Comparison of ENCODE assay signal across 8 cellular contexts in genomic region chr17:65794572-65794971, GRCh38.
DNase-seq lines count a peak whose midpoint lies in the region; ATAC-seq and TF ChIP-seq lines count a peak whose summit lies in the region.

No MANE protein-coding gene starts in this region.

- H3K9me3 ChIP-seq in A673 (ENCODE audit: low read depth, low read length, poor library complexity, severe bottlenecking) (no peaks in the 10 kb centered on the region), Peyer's patch (no peaks in the 10 kb centered on the region), hepatocyte (ENCODE audit: low read depth) (no peaks in the 10 kb centered on the region)

- no peaks in the 10 kb centered on the region for H3K79me2 ChIP-seq in hepatocyte

- TF ChIP-seq CTCF in A673 (conservative IDR thresholded peaks at IDR 0.05; ENCODE audit: low read depth, low read length) (peak; percentile 61), GM12874 (IDR thresholded peaks at IDR 0.05; ENCODE audit: insufficient read depth, low read depth, low read length) (peak; percentile 28; the same call in 1 of the 2 replicates), Peyer's patch (IDR thresholded peaks at IDR 0.05) (peak in 4 of 6 experiments; percentile 41 to 76 (median 69)), hepatocyte (IDR thresholded peaks at IDR 0.05; ENCODE audit: poor library complexity) (peak; percentile 39)

- DNase-seq in A673 (ENCODE audit: low spot score) (peak; percentile 52), Peyer's patch (no peak), hepatocyte (ENCODE audit: low spot score) (peak; percentile 28), caudate nucleus (lab: John Stamatoyannopoulos, UW) (no peak)

- H3K4me1 ChIP-seq in A673 (ENCODE audit: insufficient read depth, low read length, poor library complexity, severe bottlenecking) (no peaks in the 10 kb centered on the region), Peyer's patch (no peaks in the 10 kb centered on the region), hepatocyte (ENCODE audit: insufficient read depth) (no peaks in the 10 kb centered on the region)

- POLR2A ChIA-PET in A673 (lab: Charles Lee; ENCODE audit: low non-redundant PET) = no interaction called here

- ATAC-seq in GM18907 (IDR thresholded peaks at IDR 0.05; ENCODE audit: unreplicated experiment) (no peak), GM18520 (IDR thresholded peaks at IDR 0.05; ENCODE audit: unreplicated experiment) (no peak), esophagus mucosa (no peak)

- H3K9me2 ChIP-seq in hepatocyte (replicated peaks; ENCODE audit: insufficient read depth) = no peaks in the 10 kb centered on the region

- CTCF ChIA-PET in A673 (lab: Charles Lee) = no interaction called here

- no peak overlapping the region for H2AFZ ChIP-seq in hepatocyte

- H3K36me3 ChIP-seq in A673 (ENCODE audit: insufficient read depth, low read length, poor library complexity, severe bottlenecking) (no peaks in the 10 kb centered on the region), Peyer's patch (no peaks in the 10 kb centered on the region), hepatocyte (replicated peaks; ENCODE audit: insufficient read depth, low read depth) (no peaks in the 10 kb centered on the region)

- 65% methylated on average over 5 of the region's 5 CpGs for WGBS in hepatocyte (ENCODE audit: low lambda C conversion rate, missing lambda C conversion rate)

- BruUV-seq in A673 (replicated peaks; lab: Mats Ljungman, UMichigan) = no TSS peak

- no peak overlapping the region for H3K4me3 ChIP-seq in A673 (ENCODE audit: low read depth, low read length, poor library complexity, severe bottlenecking)
- H3K4me3 ChIP-seq in Peyer's patch = no peak overlapping the region
- H3K4me3 ChIP-seq in hepatocyte = no peak overlapping the region

- H4K20me1 ChIP-seq in hepatocyte (ENCODE audit: insufficient read depth, poor library complexity, severe bottlenecking) = no peaks in the 10 kb centered on the region

- H3K27me3 ChIP-seq in A673 (replicated peaks; ENCODE audit: insufficient read depth, low read depth, low read length, poor library complexity) = no peaks in the 10 kb centered on the region
- no peaks in the 10 kb centered on the region for H3K27me3 ChIP-seq in Peyer's patch
- H3K27me3 ChIP-seq in hepatocyte = no peaks in the 10 kb centered on the region

- H3K4me2 ChIP-seq in hepatocyte = no peak overlapping the region

- TF ChIP-seq POLR2A in Peyer's patch (IDR thresholded peaks at IDR 0.05) = no peak

- H3K27ac ChIP-seq in A673 (ENCODE audit: low read depth, low read length, poor library complexity, severe bottlenecking) (no peak overlapping the region), Peyer's patch (no peak overlapping the region), hepatocyte (no peak overlapping the region), caudate nucleus (ENCODE audit: low read depth, low read length) (no peak overlapping the region)

- intact Hi-C loops in A673 (cut with micrococcal nuclease; ENCODE audit: unreplicated experiment) = loop anchor here (10.0 kb wide), 2 partner anchors 230 to 500 kb away; partner anchors contain the start of gene AXIN2

Comparison
In these comparisons a context has a peak if more than half of its experiments do, and no peak if none do; other contexts are left out.
1. DNase-seq: peak in A673 (single experiment) and hepatocyte (single experiment); none in Peyer's patch (0 of 3) and caudate nucleus (0 of 61).
2. Peak in every context shown above with its lines, with median percentiles within 50 percentile points of each other: CTCF ChIP-seq.